Comparison of ENCODE assay signal across 28 cellular contexts in genomic region chr20:33064572-33065287, GRCh38. TPM values are rescaled to one million over a fixed set of nuclear protein-coding genes. Genes with fewer than 3 reads are reported as not detected.
"Had no signal": no experiment of that assay in that cellular context is flagged by ENCODE, and none has a peak within 500 bp of the region (broad histone marks: within the 10 kb centered on the region; RNA-seq: fewer than 3 reads in every experiment).

No MANE protein-coding gene starts in this region.

- H3K4me3 ChIP-seq: MG63, SJCRH30 had no signal

- DNase-seq: IMR-90; Karpas-422; KG1; MG63; NCI-H1092; NCI-H1105 treated with DMSO at 0.1 percent for 48 hours; NCI-H1417 treated with DMSO at 0.1 percent for 48 hours; NCI-H146; NCI-H1694 treated with DMSO at 0.1 percent for 48 hours; NCI-H1930; NCI-H2081; NCI-H2107; NCI-H2227 treated with DMSO at 0.1 percent for 48 hours; NCI-H524; NCI-H526 treated with DMSO at 0.1 percent for 48 hours; NCI-H748 treated with DMSO at 0.1 percent for 48 hours; NK-92 treated with Interleukin-12 subunit alpha and Interleukin-12 subunit beta, amount 100 ng/mL, for 24 hours; PC-3; SHP77 treated with DMSO at 0.1 percent for 48 hours; SJCRH30 had no signal

- H3K27ac ChIP-seq: RWPE1, SJCRH30 had no signal

- ATAC-seq: HepG2, Panc1, PC-3, Right ventricle myocardium inferior, SK-N-SH treated with all-trans-retinoic acid at 6 μM for 48 hours had no signal

- H3K9me3 ChIP-seq: MG63, SJCRH30 had no signal

- FAIRE-seq: HepG2 had no signal

- H3K36me3 ChIP-seq: MG63, SJCRH30 had no signal

- H3K27me3 ChIP-seq: MG63, SJCRH30 had no signal

RNA-seq across cellular contexts. Expression of gene BPIFB3, which starts 11.0 kb away (rescaled TPM):
- total RNA-seq: HepG2, HT1080, IMR-90, NCI-H460, OCI-LY7, PC-3, Right ventricle myocardium inferior had no signal
- polyA plus RNA-seq: IMR-90 had no signal

RNA-seq across cellular contexts. Expression of gene BPIFB4, which starts 14.7 kb away (rescaled TPM):
- total RNA-seq: HepG2, HT1080, IMR-90, NCI-H460, OCI-LY7, PC-3, Right ventricle myocardium inferior had no signal
- polyA plus RNA-seq: IMR-90 had no signal

RNA-seq across cellular contexts. Expression of gene BPIFB6, which starts 33.3 kb away (rescaled TPM):
- total RNA-seq: HT1080, IMR-90, NCI-H460, OCI-LY7, PC-3, Right ventricle myocardium inferior, SJCRH30 had no signal
- polyA plus RNA-seq: IMR-90 had no signal

RNA-seq across cellular contexts. Expression of gene BPIFB2, which starts 57.2 kb away (rescaled TPM):
- total RNA-seq: HT1080, IMR-90, NCI-H460, OCI-LY7, PC-3, Right ventricle myocardium inferior, SJCRH30 had no signal
- polyA plus RNA-seq: IMR-90 had no signal
